ENCODE assay signal across 1 cellular context in genomic region chr17:48107137-48108055, GRCh38.
TF ChIP-seq lines count a peak whose summit lies in the region.

A gene with protein sequence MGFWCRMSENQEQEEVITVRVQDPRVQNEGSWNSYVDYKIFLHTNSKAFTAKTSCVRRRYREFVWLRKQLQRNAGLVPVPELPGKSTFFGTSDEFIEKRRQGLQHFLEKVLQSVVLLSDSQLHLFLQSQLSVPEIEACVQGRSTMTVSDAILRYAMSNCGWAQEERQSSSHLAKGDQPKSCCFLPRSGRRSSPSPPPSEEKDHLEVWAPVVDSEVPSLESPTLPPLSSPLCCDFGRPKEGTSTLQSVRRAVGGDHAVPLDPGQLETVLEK (plus strand): TSS chr17:48107766. CDS start chr17:48112044, 4,278 bp downstream.

TF ChIP-seq in IMR-90, 13 proteins besides CTCF, POLR2A, EP300 and RAD21 (continued from another document):
- TF ChIP-seq CHD1 (IDR thresholded peaks at IDR 0.05; ENCODE audit: low read depth, low read length) (no peak), RFX5 (IDR thresholded peaks at IDR 0.05; ENCODE audit: low read depth, low read length) (no peak)
